Comparison of ENCODE assay signal across 8 cellular contexts in the genomic region with DNA sequence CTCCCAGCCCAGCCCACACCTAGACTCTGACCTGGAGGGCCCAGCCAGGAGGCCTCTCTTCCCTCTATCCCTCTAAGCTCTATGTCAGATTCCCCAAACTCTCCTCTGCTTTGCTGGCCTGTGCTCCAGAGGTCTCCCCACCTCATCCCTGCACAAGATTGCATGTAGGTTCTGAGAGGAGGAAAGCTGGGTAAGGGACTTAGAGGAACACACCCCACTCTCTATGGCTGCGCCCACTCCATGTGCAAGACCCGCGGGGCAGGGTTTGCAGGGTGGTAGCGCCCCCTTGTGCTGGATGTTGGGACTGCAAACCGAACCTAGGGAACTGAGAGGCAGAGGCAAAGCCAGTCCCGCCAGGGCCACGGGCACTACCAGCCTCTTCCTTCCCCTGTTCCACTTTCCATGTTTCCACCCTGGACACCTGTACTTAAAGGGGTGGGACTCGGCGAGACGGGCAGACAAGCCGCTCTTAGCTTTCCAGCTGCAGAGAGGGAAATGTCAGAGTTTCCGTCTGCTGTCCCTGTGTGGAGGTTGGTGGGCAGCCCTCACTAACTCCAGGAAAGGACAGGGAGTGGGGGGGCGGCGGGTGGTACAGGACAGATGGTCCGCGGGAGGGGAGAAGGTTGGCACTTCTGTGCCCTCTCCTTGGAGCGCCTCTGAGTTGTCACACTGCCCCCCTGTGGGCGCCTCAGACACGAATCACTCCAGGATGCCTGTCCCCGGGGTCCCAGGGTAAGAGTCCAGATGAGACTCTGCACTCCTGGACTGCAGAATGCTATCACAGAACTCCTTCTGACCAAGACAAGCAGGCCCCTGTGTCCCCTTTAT. TPM values are rescaled to one million over a fixed set of nuclear protein-coding genes. Genes with fewer than 3 reads are reported as not detected.
DNase-seq lines count a peak whose midpoint lies in the region; TF ChIP-seq lines count a peak whose summit lies in the region.

No MANE protein-coding gene starts in this region.

- no peak for TF ChIP-seq POLR2A in vagina (IDR thresholded peaks at IDR 0.05)

- intact Hi-C loops in ascending aorta (cut with DNase I) (loop anchor here (1.0 to 10.0 kb wide), 5 partner anchors 17 to 296 kb away; a partner anchor contains a TSS), vagina (cut with DNase I) (loop anchor here (1.0 to 10.0 kb wide), 2 partner anchors 30 to 298 kb away; no protein-coding TSS in a partner anchor)

- H3K4me3 ChIP-seq in ascending aorta, result peak overlapping the region; percentile 42 to 66
- peak overlapping the region; percentile 35 to 40 for H3K4me3 ChIP-seq in vagina

- peaks cover 19% of the 10 kb centered on the region for H3K4me1 ChIP-seq in ES-I3 (ENCODE audit: insufficient read depth, low read length)
- H3K4me1 ChIP-seq in ascending aorta, result peaks cover 36 to 43% of the 10 kb centered on the region in 2 donors
- peaks cover 52% of the 10 kb centered on the region for H3K4me1 ChIP-seq in vagina

- POLR2A ChIA-PET in HEK293T (lab: Yijun Ruan, JAX), result interaction anchor here (0.9 to 1.5 kb wide), 5 partner anchors 24 to 104 kb away, joined by 3 to 13 read pairs (median 3); a partner anchor contains a TSS

- peak; percentile 87 to 95 (median 93) for TF ChIP-seq CTCF in ascending aorta (IDR thresholded peaks at IDR 0.05)
- peak; percentile 93 to 98 (median 96) for TF ChIP-seq CTCF in vagina (IDR thresholded peaks at IDR 0.05)

- H3K9ac ChIP-seq in ES-I3 (ENCODE audit: low read depth, low read length), result peak overlapping the region; percentile 56

- CTCF ChIA-PET in HEK293T (lab: Yijun Ruan, JAX), result interaction anchor here (0.5 to 8.5 kb wide), 24 partner anchors 9 to 544 kb away, joined by 3 to 62 read pairs (median 4); a partner anchor contains a TSS

- peak overlapping the region; percentile 87 to 91 for H3K27ac ChIP-seq in ascending aorta
- peak overlapping the region; percentile 96 for H3K27ac ChIP-seq in vagina

- H3K9me3 ChIP-seq in ES-I3 (ENCODE audit: control insufficient read depth, insufficient read depth, low read length) (no peaks in the 10 kb centered on the region), ascending aorta (no peaks in the 10 kb centered on the region), vagina (no peaks in the 10 kb centered on the region)

- H3K27me3 ChIP-seq in ascending aorta, result no peaks in the 10 kb centered on the region
- no peaks in the 10 kb centered on the region for H3K27me3 ChIP-seq in vagina

- H3K36me3 ChIP-seq in ES-I3 (ENCODE audit: insufficient read depth, low read length), result no peaks in the 10 kb centered on the region
- H3K36me3 ChIP-seq in ascending aorta, result no peaks in the 10 kb centered on the region
- H3K36me3 ChIP-seq in vagina, result no peaks in the 10 kb centered on the region

- DNase-seq in HEK293T (ENCODE audit: extremely low spot score) (peak; percentile 84), NCI-H146 (lab: John Stamatoyannopoulos, UW) (peak; percentile 53), T-helper 9 cell (peak; percentile 95), ascending aorta (ENCODE audit: low spot score in 2 of 2) (peak; percentile 58 to 96), hepatic stellate cell (ENCODE audit: low spot score) (peak; percentile 78), renal cortical epithelial cell (ENCODE audit: low read depth) (peak; percentile 68), vagina (ENCODE audit: extremely low spot score in 2 of 2) (no peak)

TF ChIP-seq in HEK293T, 16 proteins besides CTCF, POLR2A, EP300 and RAD21:
- TF ChIP-seq BHLHE40 (IDR thresholded peaks at IDR 0.05; ENCODE audit: borderline replicate concordance) (no peak), NFRKB (IDR thresholded peaks at IDR 0.05) (no peak), FOXA1 (IDR thresholded peaks at IDR 0.05) (no peak), ELF4 (IDR thresholded peaks at IDR 0.05) (no peak), CTBP1 (IDR thresholded peaks at IDR 0.05; ENCODE audit: borderline replicate concordance) (no peak), ZNF384 (IDR thresholded peaks at IDR 0.05) (no peak), SUZ12 (IDR thresholded peaks at IDR 0.05) (no peak), FOXK2 (IDR thresholded peaks at IDR 0.05) (no peak), L3MBTL2 (conservative IDR thresholded peaks at IDR 0.05) (no peak), SP1 (IDR thresholded peaks at IDR 0.05) (no peak), HDGF (IDR thresholded peaks at IDR 0.05; ENCODE audit: borderline replicate concordance) (no peak)
- TF ChIP-seq, protein P1, sequence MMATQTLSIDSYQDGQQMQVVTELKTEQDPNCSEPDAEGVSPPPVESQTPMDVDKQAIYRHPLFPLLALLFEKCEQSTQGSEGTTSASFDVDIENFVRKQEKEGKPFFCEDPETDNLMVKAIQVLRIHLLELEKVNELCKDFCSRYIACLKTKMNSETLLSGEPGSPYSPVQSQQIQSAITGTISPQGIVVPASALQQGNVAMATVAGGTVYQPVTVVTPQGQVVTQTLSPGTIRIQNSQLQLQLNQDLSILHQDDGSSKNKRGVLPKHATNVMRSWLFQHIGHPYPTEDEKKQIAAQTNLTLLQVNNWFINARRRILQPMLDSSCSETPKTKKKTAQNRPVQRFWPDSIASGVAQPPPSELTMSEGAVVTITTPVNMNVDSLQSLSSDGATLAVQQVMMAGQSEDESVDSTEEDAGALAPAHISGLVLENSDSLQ (IDR thresholded peaks at IDR 0.05), result no peak

RNA-seq across cellular contexts. Expression of a gene that starts 16.8 kb away (rescaled TPM):
- total RNA-seq in ascending aorta, result 178 TPM
- 180 and 295 TPM in 2 replicates for total RNA-seq in renal cortical epithelial cell
- total RNA-seq in vagina, result 187 TPM

RNA-seq across cellular contexts. Expression of a gene that starts 18.4 kb away (rescaled TPM):
- 214 TPM for total RNA-seq in ascending aorta
- total RNA-seq in renal cortical epithelial cell, result 71.9 and 268 TPM in 2 replicates
- 137 TPM for total RNA-seq in vagina

RNA-seq across cellular contexts. Expression of a gene that starts 23.5 kb away (rescaled TPM):
- total RNA-seq in ascending aorta, result 6.6 TPM
- total RNA-seq in renal cortical epithelial cell, result 17.1 and 61.1 TPM in 2 replicates
- total RNA-seq in vagina, result 68.0 TPM

RNA-seq across cellular contexts. Expression of a gene that starts 29.9 kb away (rescaled TPM):
- total RNA-seq in ascending aorta, result 1.9 TPM
- total RNA-seq in renal cortical epithelial cell, result under 0.01 and 0.20 TPM in 2 replicates
- total RNA-seq in vagina, result 3.9 TPM

RNA-seq across cellular contexts. Expression of a gene that starts 37.9 kb away (rescaled TPM):
- total RNA-seq in ascending aorta (7.6 TPM), renal cortical epithelial cell (12.7 and 18.4 TPM in 2 replicates), vagina (7.4 TPM)

Comparison
In these comparisons a context has a peak if more than half of its experiments do, and no peak if none do; other contexts are left out.
1. DNase-seq: peak in HEK293T (single experiment), NCI-H146 (single experiment), T-helper 9 cell (single experiment), ascending aorta (2 of 2), hepatic stellate cell (single experiment) and renal cortical epithelial cell (single experiment); none in vagina (0 of 2).